Comparison of ENCODE assay signal across 30 cellular contexts in genomic region chr13:27081893-27082292, GRCh38.
"Had no signal": no experiment of that assay in that cellular context is flagged by ENCODE, and none has a peak within 500 bp of the region (broad histone marks: within the 10 kb centered on the region; RNA-seq: fewer than 3 reads in every experiment).

No MANE protein-coding gene starts in this region.

- H3K4me3 ChIP-seq: ascending aorta, breast epithelium, cardiac muscle cell, coronary artery, dorsolateral prefrontal cortex had no signal

- H3K27me3 Mint-ChIP-seq: activated B cell treated with CpG ODN at 0.5 μM for 24 hours; activated CD4-positive, alpha-beta memory T cell treated with anti-CD3 and anti-CD28 coated beads for 36 hours; activated CD4-positive, alpha-beta T cell treated with anti-CD3 and anti-CD28 coated beads, Interleukin-2, amount 10 ng/mL, durations not matched to agents 24 days and 14 days; activated CD8-positive, alpha-beta memory T cell treated with anti-CD3 and anti-CD28 coated beads, Interleukin-2, amount 10 ng/mL, durations not matched to agents 7 days and 5 days; activated naive CD8-positive, alpha-beta T cell; brain; central memory CD8-positive, alpha-beta T cell; dendritic cell treated with granulocyte-macrophage colony-stimulating factor and Interleukin-4, amounts not matched to agents 40 ng/mL and 50 ng/mL, for 4 days had no signal

- H3K4me3 Mint-ChIP-seq: activated B cell treated with CpG ODN at 0.5 μM for 24 hours; activated CD4-positive, alpha-beta memory T cell treated with anti-CD3 and anti-CD28 coated beads for 36 hours; activated CD4-positive, alpha-beta T cell treated with anti-CD3 and anti-CD28 coated beads, Interleukin-2, amount 10 ng/mL, durations not matched to agents 24 days and 14 days; activated CD8-positive, alpha-beta memory T cell treated with anti-CD3 and anti-CD28 coated beads, Interleukin-2, amount 10 ng/mL, durations not matched to agents 7 days and 5 days; activated CD8-positive, alpha-beta T cell treated with anti-CD3 and anti-CD28 coated beads, Interleukin-2, amount 10 ng/mL, durations not matched to agents 7 days and 5 days; activated naive CD8-positive, alpha-beta T cell; activated T-cell treated with anti-CD3 and anti-CD28 coated beads, Interleukin-2, amount 50 U/mL, for 72 hours; brain; central memory CD8-positive, alpha-beta T cell; dendritic cell treated with granulocyte-macrophage colony-stimulating factor and Interleukin-4, amounts not matched to agents 40 ng/mL and 50 ng/mL, for 4 days; endodermal cell had no signal

- H3K27ac Mint-ChIP-seq: activated B cell treated with CpG ODN at 0.5 μM for 24 hours; activated CD4-positive, alpha-beta T cell treated with anti-CD3 and anti-CD28 coated beads, Interleukin-2, amount 10 ng/mL, durations not matched to agents 24 days and 14 days; activated CD8-positive, alpha-beta memory T cell treated with anti-CD3 and anti-CD28 coated beads, Interleukin-2, amount 10 ng/mL, durations not matched to agents 7 days and 5 days; activated CD8-positive, alpha-beta T cell treated with anti-CD3 and anti-CD28 coated beads, Interleukin-2, amount 10 ng/mL, durations not matched to agents 7 days and 5 days; brain; dendritic cell treated with granulocyte-macrophage colony-stimulating factor and Interleukin-4, amounts not matched to agents 40 ng/mL and 50 ng/mL, for 4 days; endodermal cell had no signal

- DNase-seq: activated B cell treated with CpG ODN at 0.5 μM for 24 hours; activated CD4-positive, alpha-beta memory T cell treated with anti-CD3 and anti-CD28 coated beads for 36 hours; activated CD4-positive, alpha-beta T cell treated with anti-CD3 and anti-CD28 coated beads, Interleukin-2, amount 10 ng/mL, durations not matched to agents 24 days and 14 days; activated CD8-positive, alpha-beta memory T cell treated with anti-CD3 and anti-CD28 coated beads, Interleukin-2, amount 10 ng/mL, durations not matched to agents 7 days and 5 days; activated CD8-positive, alpha-beta memory T cell treated with anti-CD3 and anti-CD28 coated beads, Interleukin-2, amount 50 U/mL, for 4 hours; activated CD8-positive, alpha-beta T cell treated with anti-CD3 and anti-CD28 coated beads, Interleukin-2, amount 10 ng/mL, durations not matched to agents 7 days and 5 days; activated effector memory CD4-positive, alpha-beta T cell treated with Interleukin-2 at 50 U/mL for 16 hours; activated gamma-delta T cell treated with Interleukin-2 at 50 U/mL for 16 hours; activated naive CD4-positive, alpha-beta T cell treated with anti-CD3 and anti-CD28 coated beads, Interleukin-2, amount 50 U/mL, for 16 hours; activated naive CD4-positive, alpha-beta T cell treated with Interleukin-2 at 50 U/mL for 16 hours; activated T-cell treated with anti-CD3 and anti-CD28 coated beads, Interleukin-2, amount 50 U/mL, for 1 hour; activated T-cell treated with anti-CD3 and anti-CD28 coated beads, Interleukin-2, amount 50 U/mL, for 72 hours; dorsolateral prefrontal cortex; effector memory CD4-positive, alpha-beta T cell; endodermal cell; foreskin fibroblast; head of caudate nucleus; hippocampal formation; T-helper 2 cell; WERI-Rb-1 had no signal

- ATAC-seq: activated CD4-positive, CD25-positive, alpha-beta regulatory T cell treated with anti-CD3 and anti-CD28 coated beads, Interleukin-2, amount 50 U/mL, for 24 hours; activated CD8-positive, alpha-beta memory T cell treated with anti-CD3 and anti-CD28 coated beads, Interleukin-2, amount 10 ng/mL, durations not matched to agents 7 days and 5 days; activated CD8-positive, alpha-beta T cell treated with anti-CD3 and anti-CD28 coated beads, Interleukin-2, amount 10 ng/mL, durations not matched to agents 7 days and 5 days; activated T-cell treated with anti-CD3 and anti-CD28 coated beads, Interleukin-2, amount 50 U/mL, for 72 hours; esophagus mucosa had no signal

- H3K9me3 Mint-ChIP-seq: activated B cell treated with CpG ODN at 0.5 μM for 24 hours; activated CD4-positive, alpha-beta memory T cell treated with anti-CD3 and anti-CD28 coated beads for 36 hours; activated CD4-positive, alpha-beta T cell treated with anti-CD3 and anti-CD28 coated beads, Interleukin-2, amount 10 ng/mL, durations not matched to agents 24 days and 14 days; activated T-cell treated with anti-CD3 and anti-CD28 coated beads, Interleukin-2, amount 50 U/mL, for 72 hours; central memory CD8-positive, alpha-beta T cell; dendritic cell treated with granulocyte-macrophage colony-stimulating factor and Interleukin-4, amounts not matched to agents 40 ng/mL and 50 ng/mL, for 4 days; endodermal cell had no signal
